ENCODE assay signal across 9 cellular contexts in genomic region chr1:10939654-10940450, GRCh38.
DNase-seq lines count a peak whose midpoint lies in the region; ATAC-seq and TF ChIP-seq lines count a peak whose summit lies in the region.
"Had no signal": no experiment of that assay in that cellular context is flagged by ENCODE, and none has a peak within 500 bp of the region (broad histone marks: within the 10 kb centered on the region; RNA-seq: fewer than 3 reads in every experiment).

No MANE protein-coding gene starts in this region.

- peak; percentile 58 for ATAC-seq in GM21528 (IDR thresholded peaks at IDR 0.05; ENCODE audit: low FRiP score, unreplicated experiment)
- ATAC-seq in HG02938 (IDR thresholded peaks at IDR 0.05; ENCODE audit: unreplicated experiment), result no peak

- no peaks in the 10 kb centered on the region for H3K36me3 ChIP-seq in SK-N-MC (ENCODE audit: insufficient read depth, low read length)
- H3K36me3 ChIP-seq in tibial artery, result no peaks in the 10 kb centered on the region
- H3K36me3 ChIP-seq: thoracic aorta had no signal

- H3K4me1 ChIP-seq in tibial artery, result peaks cover 0 to 20% (median 13%) of the 10 kb centered on the region in 4 donors

- H3K9ac ChIP-seq in SK-N-MC (ENCODE audit: insufficient read length), result peak overlapping the region; percentile 57

- intact Hi-C loops in tibial artery (cut with DNase I; ENCODE audit: low total_unique reads) (loop anchor here (10.0 kb wide), 1 partner anchor 425 kb away; no protein-coding TSS in a partner anchor), head of caudate nucleus (cut with DNase I) (loop anchor here (10.0 kb wide), 1 partner anchor 435 kb away; no protein-coding TSS in a partner anchor)

- H3K27ac ChIP-seq in SK-N-MC (peak overlapping the region; percentile 30), tibial artery (no peak overlapping the region)
- H3K27ac ChIP-seq: thoracic aorta had no signal

- DNase-seq in AG20443 (ENCODE audit: low spot score) (peak; percentile 48), SK-N-MC (ENCODE audit: low read depth, low spot score) (no peak), fibroblast of peridontal ligament (ENCODE audit: extremely low read depth) (peak; percentile 14), Ammon's horn (ENCODE audit: low spot score) (no peak), tibial artery (no peak), head of caudate nucleus (no peak)

- H3K4me3 ChIP-seq in SK-N-MC (peak overlapping the region; percentile 56), tibial artery (no peak overlapping the region)
- H3K4me3 ChIP-seq: thoracic aorta had no signal

- H3K9me3 ChIP-seq in SK-N-MC (ENCODE audit: low read depth, low read length) (no peaks in the 10 kb centered on the region), tibial artery (no peaks in the 10 kb centered on the region)
- H3K9me3 ChIP-seq: thoracic aorta had no signal

- H3K27me3 ChIP-seq in tibial artery, result peaks cover 0 to 40% of the 10 kb centered on the region in 2 donors

- TF ChIP-seq CTCF in tibial artery (IDR thresholded peaks at IDR 0.05), result no peak

Comparison
In these comparisons a context has a peak if more than half of its experiments do, and no peak if none do; other contexts are left out.
1. DNase-seq: peak in AG20443 (single experiment) and fibroblast of peridontal ligament (single experiment); none in SK-N-MC (single experiment), Ammon's horn (single experiment), tibial artery (0 of 2) and head of caudate nucleus (0 of 42).